ENCODE assay signal across 8 cellular contexts in genomic region chr10:72332423-72333110, GRCh38. TPM values are rescaled to one million over a fixed set of nuclear protein-coding genes. Genes with fewer than 3 reads are reported as not detected.
DNase-seq lines count a peak whose midpoint lies in the region; ATAC-seq, FAIRE-seq and TF ChIP-seq lines count a peak whose summit lies in the region.

No MANE protein-coding gene starts in this region.

- no peak for ATAC-seq in Panc1
- no peak for ATAC-seq in effector memory CD8-positive, alpha-beta T cell (replicated peaks)
- ATAC-seq in pancreas = no peak
- no peak for ATAC-seq in GM18517 (IDR thresholded peaks at IDR 0.05; ENCODE audit: unreplicated experiment)
- ATAC-seq in GM19351 (IDR thresholded peaks at IDR 0.05; ENCODE audit: unreplicated experiment) = no peak

- in situ Hi-C loops in Panc1 (cut with HindIII; ENCODE audit: low pct_unique_long_range_greater_than_20kb, low sequenced_read_pairs) = no loop called here

- H3K4me1 Mint-ChIP-seq in Calu3 (ENCODE audit: low read depth, unreplicated experiment) = peaks cover 86% of the 10 kb centered on the region
- peaks cover 72 to 80% of the 10 kb centered on the region in 2 donors for H3K4me1 Mint-ChIP-seq in effector memory CD8-positive, alpha-beta T cell (ENCODE audit: low read depth in 2 of 2)

- intact Hi-C loops in Calu3 (cut with micrococcal nuclease; ENCODE audit: unreplicated experiment) = loop anchor here (10.0 kb wide), 2 partner anchors 238 to 378 kb away; no protein-coding TSS in a partner anchor
- intact Hi-C loops in Panc1 (cut with micrococcal nuclease; ENCODE audit: unreplicated experiment) = no loop called here
- intact Hi-C loops in pancreas (cut with DNase I) = loop anchor here in 1 of 3 donors (10.0 kb wide), 1 partner anchor 98 kb away; no protein-coding TSS in a partner anchor

- POLR2A ChIA-PET in Panc1 (lab: Charles Lee) = interaction anchor here (0.5 to 1.2 kb wide), 3 partner anchors 78 to 833 kb away, joined by 4 to 17 read pairs (median 4); no protein-coding TSS in a partner anchor

- TSS peak; percentile 73 for BruUV-seq in Calu3 (replicated peaks; lab: Mats Ljungman, UMichigan)
- no TSS peak for BruUV-seq in Panc1 (replicated peaks; lab: Mats Ljungman, UMichigan)

- TF ChIP-seq CTCF in Calu3 (IDR thresholded peaks at IDR 0.05; ENCODE audit: unreplicated experiment) (no peak), Panc1 (IDR thresholded peaks at IDR 0.05) (no peak), pancreas (IDR thresholded peaks at IDR 0.05) (no peak)

- H3K9me3 Mint-ChIP-seq in Calu3 (ENCODE audit: low read depth, unreplicated experiment) = no peaks in the 10 kb centered on the region
- H3K9me3 Mint-ChIP-seq in effector memory CD8-positive, alpha-beta T cell = no peaks in the 10 kb centered on the region

- DNase-seq in Calu3 (no peak), Panc1 (ENCODE audit: low read depth, low spot score) (no peak), pancreas (peak in 1 of 6 donors; percentile 83), T1000 (lab: John Stamatoyannopoulos, UW) (no peak), activated gamma-delta T cell (lab: John Stamatoyannopoulos, UW) (no peak)
- DNase-seq in effector memory CD8-positive, alpha-beta T cell = no peak

- H3K4me1 ChIP-seq in Panc1 (ENCODE audit: control insufficient read depth, insufficient read depth, low read length) (peaks cover 67% of the 10 kb centered on the region), pancreas (peaks cover 81 to 93% (median 88%) of the 10 kb centered on the region in 3 donors)

- no peaks in the 10 kb centered on the region for H3K9me3 ChIP-seq in Panc1 (ENCODE audit: control insufficient read depth, insufficient read depth, low read depth, low read length)
- H3K9me3 ChIP-seq in pancreas = no peaks in the 10 kb centered on the region

- peak overlapping the region; percentile 100 for H3K27ac Mint-ChIP-seq in Calu3 (ENCODE audit: unreplicated experiment)
- peak overlapping the region; percentile 97 to 98 for H3K27ac Mint-ChIP-seq in effector memory CD8-positive, alpha-beta T cell

- CTCF ChIA-PET in Calu3 (lab: Charles Lee) = interaction anchor here (0.5 to 5.0 kb wide), 22 partner anchors 12 to 586 kb away, joined by 3 to 53 read pairs (median 4); partner anchors contain the start of gene DDIT4
- CTCF ChIA-PET in Panc1 (lab: Charles Lee) = interaction anchor here (0.6 to 1.4 kb wide), 7 partner anchors 9 to 764 kb away, joined by 3 to 9 read pairs (median 4); partner anchors contain the start of gene P4HA1

- H3K36me3 Mint-ChIP-seq in Calu3 (ENCODE audit: insufficient read depth, unreplicated experiment) = peaks cover 83% of the 10 kb centered on the region
- peaks cover 47% of the 10 kb centered on the region for H3K36me3 Mint-ChIP-seq in effector memory CD8-positive, alpha-beta T cell (ENCODE audit: insufficient read depth)

- H3K36me3 ChIP-seq in Panc1 (ENCODE audit: control insufficient read depth, insufficient read depth, low read length) = no peaks in the 10 kb centered on the region
- no peaks in the 10 kb centered on the region for H3K36me3 ChIP-seq in pancreas

- no peak for FAIRE-seq in pancreas (lab: Jason Lieb, UNC)

- no peaks in the 10 kb centered on the region for H3K27me3 Mint-ChIP-seq in Calu3 (ENCODE audit: unreplicated experiment)
- no peaks in the 10 kb centered on the region for H3K27me3 Mint-ChIP-seq in effector memory CD8-positive, alpha-beta T cell

- H3K4me3 Mint-ChIP-seq in Calu3 (ENCODE audit: low read depth, unreplicated experiment) = peak overlapping the region; percentile 51
- H3K4me3 Mint-ChIP-seq in effector memory CD8-positive, alpha-beta T cell = peak overlapping the region; percentile 85 to 88

- H3K4me3 ChIP-seq in Panc1 (ENCODE audit: low read depth in 2 of 2, low read length in 2 of 2) (no peak overlapping the region), pancreas (peak overlapping the region in 1 of 4 donors; percentile 11)

- WGBS in pancreas, 2 donors = 65 to 66% methylated on average over 12 of the region's 12 CpGs

- H3K27me3 ChIP-seq in Panc1 (ENCODE audit: control insufficient read depth, insufficient read depth, low read length) (no peaks in the 10 kb centered on the region), pancreas (no peaks in the 10 kb centered on the region)

- H3K27ac ChIP-seq in Panc1 (ENCODE audit: low read length) (peak overlapping the region; percentile 73), pancreas (peak overlapping the region; percentile 81 to 97 (median 87))

RNA-seq across cellular contexts. Expression of gene DNAJB12, which starts 22.2 kb away (rescaled TPM):
- total RNA-seq in Calu3 (2022) (43.1 and 48.0 TPM in 2 replicates), Panc1 (2021; ENCODE audit: unreplicated experiment) (51.0 TPM), pancreas (10 to 100 TPM; 14.6 to 19.7 (median 17.7) TPM)
- polyA plus RNA-seq in Panc1 (2012; ENCODE audit: insufficient read length) = 46.8 TPM
- 10 to 100 TPM; 19.3 to 22.0 TPM for polyA plus RNA-seq in pancreas

RNA-seq across cellular contexts. Expression of gene DDIT4, which starts 58.8 kb away (rescaled TPM):
- total RNA-seq in Calu3 (2022) = 294 and 326 TPM in 2 replicates
- total RNA-seq in Panc1 (2021; ENCODE audit: unreplicated experiment) = 157 TPM
- polyA plus RNA-seq in Panc1 (2012; ENCODE audit: insufficient read length) = 344 TPM
- total RNA-seq in pancreas = 1,000 to 10,000 TPM in 1 of 6 donors, 100 to 1,000 TPM in 3, 10 to 100 TPM in 2; 61.6 to 1,144 (median 191) TPM
- polyA plus RNA-seq in pancreas = 100 to 1,000 TPM; 228 to 795 TPM
